In the genomic region with DNA sequence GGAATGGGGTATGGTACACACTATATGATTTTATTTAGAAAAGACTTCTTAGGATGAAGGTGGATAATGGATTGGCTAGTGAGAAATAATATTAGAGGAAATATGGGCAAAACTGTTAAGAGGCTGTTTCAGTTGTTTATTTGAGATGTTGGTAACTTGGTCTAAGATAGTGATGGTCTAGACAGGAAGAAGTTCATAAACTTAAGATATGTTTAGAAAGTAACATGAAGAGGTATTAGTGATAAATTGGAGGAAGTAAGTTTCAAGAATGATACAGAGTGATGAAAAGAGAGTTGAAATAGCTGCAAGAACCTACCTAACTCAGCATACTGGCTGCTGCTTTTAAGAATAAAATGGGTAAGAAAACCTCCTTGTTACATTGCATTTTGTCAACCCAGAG, we compare ENCODE assay signal across 24 cellular contexts. TPM values are rescaled to one million over a fixed set of nuclear protein-coding genes. Genes with fewer than 3 reads are reported as not detected.
DNase-seq lines count a peak whose midpoint lies in the region; ATAC-seq, FAIRE-seq and TF ChIP-seq lines count a peak whose summit lies in the region.
"Had no signal": no experiment of that assay in that cellular context is flagged by ENCODE, and none has a peak within 500 bp of the region (broad histone marks: within the 10 kb centered on the region; RNA-seq: fewer than 3 reads in every experiment).

No MANE protein-coding gene starts in this region.

- H3K27me3 ChIP-seq in pancreas: no peaks in the 10 kb centered on the region
- H3K27me3 ChIP-seq: left lung had no signal

- H3K4me1 ChIP-seq in OCI-LY7 (ENCODE audit: insufficient read depth, low read length, poor library complexity, severe bottlenecking): peaks cover 95% of the 10 kb centered on the region
- H3K4me1 ChIP-seq in pancreas: no peaks in the 10 kb centered on the region

- no peaks in the 10 kb centered on the region for H3K79me2 ChIP-seq in OCI-LY7 (ENCODE audit: insufficient read depth, low read depth, low read length)

- peaks cover 8% of the 10 kb centered on the region for H3K36me3 Mint-ChIP-seq in activated naive CD4-positive, alpha-beta T cell treated with anti-CD3 and anti-CD28 coated beads, Interleukin-2, amount 50 U/mL, for 24 hours
- peaks cover 20% of the 10 kb centered on the region for H3K36me3 Mint-ChIP-seq in activated naive CD8-positive, alpha-beta T cell treated with anti-CD3 and anti-CD28 coated beads, Interleukin-2, amount 10 ng/mL, durations not matched to agents 7 days and 5 days

- POLR2A ChIA-PET in OCI-LY7 (lab: Charles Lee): interaction anchor here (0.9 to 12.5 kb wide), 5 partner anchors 7 to 48 kb away, joined by 4 to 405 read pairs (median 4); no protein-coding TSS in a partner anchor
- POLR2A ChIA-PET in activated naive CD8-positive, alpha-beta T cell treated with anti-CD3 and anti-CD28 coated beads, Interleukin-2, amount 10 ng/mL, durations not matched to agents 7 days and 5 days (lab: Charles Lee): interaction anchor here (0.6 to 1.3 kb wide), 2 partner anchors 9 to 38 kb away, joined by 3 read pairs; no protein-coding TSS in a partner anchor

- H3K27me3 Mint-ChIP-seq in activated naive CD4-positive, alpha-beta T cell treated with anti-CD3 and anti-CD28 coated beads, Interleukin-2, amount 50 U/mL, for 24 hours: no peaks in the 10 kb centered on the region
- H3K27me3 Mint-ChIP-seq in activated naive CD8-positive, alpha-beta T cell treated with anti-CD3 and anti-CD28 coated beads, Interleukin-2, amount 10 ng/mL, durations not matched to agents 7 days and 5 days: no peaks in the 10 kb centered on the region

- H3K4me3 ChIP-seq in OCI-LY7 (ENCODE audit: low read depth, low read length, poor library complexity, severe bottlenecking) (no peak overlapping the region), pancreas (no peak overlapping the region)
- H3K4me3 ChIP-seq: left lung, mucosa of descending colon had no signal

- H3K36me3 ChIP-seq in OCI-LY7 (ENCODE audit: insufficient read depth, low read length) (peaks cover 43% of the 10 kb centered on the region), pancreas (no peaks in the 10 kb centered on the region)
- H3K36me3 ChIP-seq: left lung had no signal

- TF ChIP-seq CTCF in OCI-LY7 (conservative IDR thresholded peaks at IDR 0.05; ENCODE audit: low read length): no peak
- TF ChIP-seq CTCF in pancreas (IDR thresholded peaks at IDR 0.05): no peak

- DNase-seq in activated naive CD4-positive, alpha-beta T cell (lab: John Stamatoyannopoulos, UW): no peak
- no peak for DNase-seq in OCI-LY7 (ENCODE audit: low spot score)
- no peak for DNase-seq in activated naive CD8-positive, alpha-beta T cell treated with anti-CD3 and anti-CD28 coated beads, Interleukin-2, amount 10 ng/mL, durations not matched to agents 7 days and 5 days
- no peak for DNase-seq in pancreas
- no peak for DNase-seq in dedifferentiated amniotic fluid mesenchymal stem cell (ENCODE audit: extremely low spot score)
- no peak for DNase-seq in NCI-H1436 (lab: John Stamatoyannopoulos, UW)
- DNase-seq: activated CD4-positive, alpha-beta T cell treated with anti-CD3 and anti-CD28 coated beads, Interleukin-2, amount 50 U/mL, for 4 hours; activated effector memory CD4-positive, alpha-beta T cell treated with Interleukin-2 at 50 U/mL for 16 hours; DND-41; left lung; mucosa of descending colon; NCI-H1048; NCI-H2081; nucleus accumbens had no signal

- H3K4me1 Mint-ChIP-seq in activated naive CD4-positive, alpha-beta T cell treated with anti-CD3 and anti-CD28 coated beads, Interleukin-2, amount 50 U/mL, for 24 hours: peaks cover 97% of the 10 kb centered on the region
- peaks cover 77% of the 10 kb centered on the region for H3K4me1 Mint-ChIP-seq in activated naive CD8-positive, alpha-beta T cell treated with anti-CD3 and anti-CD28 coated beads, Interleukin-2, amount 10 ng/mL, durations not matched to agents 7 days and 5 days

- no peak overlapping the region for H3K4me3 Mint-ChIP-seq in activated naive CD4-positive, alpha-beta T cell treated with anti-CD3 and anti-CD28 coated beads, Interleukin-2, amount 50 U/mL, for 24 hours
- peak overlapping the region; percentile 1 for H3K4me3 Mint-ChIP-seq in activated naive CD8-positive, alpha-beta T cell treated with anti-CD3 and anti-CD28 coated beads, Interleukin-2, amount 10 ng/mL, durations not matched to agents 7 days and 5 days

- ATAC-seq in activated naive CD8-positive, alpha-beta T cell treated with anti-CD3 and anti-CD28 coated beads, Interleukin-2, amount 10 ng/mL, durations not matched to agents 7 days and 5 days (ENCODE audit: low read depth): no peak
- ATAC-seq in pancreas: no peak
- no peak for ATAC-seq in HG03045 (IDR thresholded peaks at IDR 0.05; ENCODE audit: unreplicated experiment)
- ATAC-seq: left lung, mucosa of descending colon, SK-N-SH treated with all-trans-retinoic acid at 6 μM for 48 hours had no signal

- intact Hi-C loops in OCI-LY7 (cut with micrococcal nuclease; ENCODE audit: unreplicated experiment) (loop anchor here (10.0 kb wide), 1 partner anchor 855 kb away; the partner anchor contains the start of gene DENND1B), pancreas (cut with DNase I) (no loop called here)

- peak overlapping the region; percentile 11 for H3K27ac ChIP-seq in OCI-LY7 (ENCODE audit: low read depth, low read length, poor library complexity, severe bottlenecking)
- H3K27ac ChIP-seq in pancreas: no peak overlapping the region
- H3K27ac ChIP-seq: KMS-11, left lung had no signal

- peak overlapping the region; percentile 83 for H2AFZ ChIP-seq in OCI-LY7 (ENCODE audit: low read length)

- H3K9me3 ChIP-seq in OCI-LY7 (ENCODE audit: low read length): peaks cover 31% of the 10 kb centered on the region; the same call in 1 of the 2 replicates
- H3K9me3 ChIP-seq in pancreas: no peaks in the 10 kb centered on the region
- H3K9me3 ChIP-seq: left lung, mucosa of descending colon had no signal

- FAIRE-seq in pancreas (lab: Jason Lieb, UNC): no peak
- FAIRE-seq: astrocyte had no signal

- H3K27ac Mint-ChIP-seq in activated naive CD4-positive, alpha-beta T cell treated with anti-CD3 and anti-CD28 coated beads, Interleukin-2, amount 50 U/mL, for 24 hours: peak overlapping the region; percentile 94
- H3K27ac Mint-ChIP-seq in activated naive CD8-positive, alpha-beta T cell treated with anti-CD3 and anti-CD28 coated beads, Interleukin-2, amount 10 ng/mL, durations not matched to agents 7 days and 5 days: peak overlapping the region; percentile 33

- BruUV-seq in OCI-LY7 (replicated peaks; lab: Mats Ljungman, UMichigan): no TSS peak

- CTCF ChIA-PET in OCI-LY7 (lab: Charles Lee; ENCODE audit: unreplicated experiment): no interaction called here

- H4K20me1 ChIP-seq in OCI-LY7 (ENCODE audit: insufficient read depth, low read length): no peaks in the 10 kb centered on the region

- peak overlapping the region; percentile 21 for H3K4me2 ChIP-seq in OCI-LY7 (ENCODE audit: low read length)
- H3K4me2 ChIP-seq: KMS-11 had no signal

- H3K9me2 ChIP-seq in OCI-LY7 (ENCODE audit: insufficient read depth, low read length): no peaks in the 10 kb centered on the region

- H3K9me3 Mint-ChIP-seq in activated naive CD4-positive, alpha-beta T cell treated with anti-CD3 and anti-CD28 coated beads, Interleukin-2, amount 50 U/mL, for 24 hours: peaks cover 34% of the 10 kb centered on the region
- H3K9me3 Mint-ChIP-seq in activated naive CD8-positive, alpha-beta T cell treated with anti-CD3 and anti-CD28 coated beads, Interleukin-2, amount 10 ng/mL, durations not matched to agents 7 days and 5 days: peaks cover 2% of the 10 kb centered on the region

RNA-seq across cellular contexts. Expression of gene PTPRC, which starts 9.2 kb away (rescaled TPM):
- total RNA-seq in OCI-LY7 (2014; rRNA removed; shearing (Covaris generic)): 161 and 177 TPM in 2 replicates
- total RNA-seq in OCI-LY7 (2022): 241 and 264 TPM in 2 replicates
- total RNA-seq in activated naive CD8-positive, alpha-beta T cell treated with anti-CD3 and anti-CD28 coated beads, Interleukin-2, amount 10 ng/mL, durations not matched to agents 7 days and 5 days: 100 to 1,000 TPM; 828 to 854 TPM
- total RNA-seq in pancreas: 10 to 100 TPM in 2 of 6 donors, 1 to 10 TPM in 4; 1.6 to 20.5 (median 5.4) TPM
- polyA plus RNA-seq in pancreas: under 1 TPM; 0.59 to 0.76 TPM
- total RNA-seq: chondrocyte, glomerular endothelial cell, HT-29, NCI-H460, renal cortical epithelial cell had no signal

Comparison
In these comparisons a context has a peak if more than half of its experiments do, and no peak if none do; other contexts are left out.
1. RNA of gene PTPRC, which starts 9.2 kb away (total RNA-seq): 828 to 854 TPM in activated naive CD8-positive, alpha-beta T cell treated with anti-CD3 and anti-CD28 coated beads, Interleukin-2, amount 10 ng/mL, durations not matched to agents 7 days and 5 days and 161 to 264 TPM in OCI-LY7; 1.6 to 20.5 TPM in pancreas; every median in the first group is over 4 times any median in the second.